In the genomic region with DNA sequence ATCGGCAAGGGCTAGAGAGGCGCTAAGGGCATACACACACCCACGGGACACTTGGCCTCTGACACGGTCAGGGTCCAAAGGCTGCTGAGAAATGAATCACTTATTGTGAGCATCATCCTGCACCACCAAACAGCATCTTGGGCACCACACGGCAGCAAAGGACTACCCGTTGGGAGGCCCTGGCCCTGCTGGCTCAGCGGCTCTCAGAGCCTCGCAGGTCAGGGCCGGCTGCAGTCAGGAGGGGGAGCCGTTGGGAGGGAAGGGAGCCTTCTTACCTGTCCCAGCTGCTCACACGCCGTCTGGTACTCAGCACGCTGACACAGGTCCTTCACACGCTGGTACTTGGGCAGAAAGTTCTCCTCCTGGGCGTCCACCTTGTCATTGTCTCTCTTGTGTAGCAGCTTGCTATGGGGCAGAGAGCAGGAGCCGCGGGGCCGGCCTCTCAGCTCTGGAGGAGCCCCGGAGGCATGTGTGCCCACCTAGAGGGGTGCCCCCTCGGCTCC, we compare ENCODE assay signal across 29 cellular contexts.
A peak's percentile ranks its signal among the peaks of the same experiment; 100 is the strongest.
DNase-seq lines count a peak whose midpoint lies in the region; TF ChIP-seq lines count a peak whose summit lies in the region.
"Had no signal": no experiment of that assay in that cellular context is flagged by ENCODE, and none has a peak within 500 bp of the region (broad histone marks: within the 10 kb centered on the region; RNA-seq: fewer than 3 reads in every experiment).

No MANE protein-coding gene starts in this region.

- no peak overlapping the region for H3K27ac ChIP-seq in Karpas-422 (ENCODE audit: low read length)
- no peak overlapping the region for H3K27ac ChIP-seq in SK-N-SH (ENCODE audit: low read depth in 2 of 2, low read length in 1 of 2)
- H3K27ac ChIP-seq: heart right ventricle, skin epidermis, upper lobe of left lung, VCaP had no signal

- TF ChIP-seq CTCF in glutamatergic neuron (IDR thresholded peaks at IDR 0.05; ENCODE audit: partially characterized antibody, unreplicated experiment), result no peak
- TF ChIP-seq CTCF in type B pancreatic cell (conservative IDR thresholded peaks at IDR 0.05), result peak; percentile 15
- no peak for TF ChIP-seq CTCF in BE2C (IDR thresholded peaks at IDR 0.05; ENCODE audit: low read depth, low read length)
- TF ChIP-seq CTCF in SK-N-SH (IDR thresholded peaks at IDR 0.05), result no peak

- H3K79me2 ChIP-seq in Karpas-422 (ENCODE audit: low read length), result no peaks in the 10 kb centered on the region
- no peaks in the 10 kb centered on the region for H3K79me2 ChIP-seq in SK-N-SH (ENCODE audit: insufficient read depth)

- H3K9ac ChIP-seq in Karpas-422 (ENCODE audit: low read length), result no peak overlapping the region
- no peak overlapping the region for H3K9ac ChIP-seq in SK-N-SH

- no peaks in the 10 kb centered on the region for H3F3A ChIP-seq in SK-N-SH (replicated peaks; ENCODE audit: insufficient read depth)

- H4K20me1 ChIP-seq in Karpas-422 (ENCODE audit: insufficient read depth, low read depth, low read length) (no peaks in the 10 kb centered on the region; the same call in 1 of the 2 replicates), SK-N-SH (ENCODE audit: insufficient read depth) (no peaks in the 10 kb centered on the region)

- peak; percentile 46 for DNase-seq in activated CD8-positive, alpha-beta memory T cell treated with anti-CD3 and anti-CD28 coated beads, Interleukin-2, amount 50 U/mL, for 48 hours
- DNase-seq in activated CD8-positive, alpha-beta memory T cell treated with anti-CD3 and anti-CD28 coated beads for 24 hours, result no peak
- DNase-seq in Karpas-422, result peak; percentile 54
- no peak for DNase-seq in glutamatergic neuron
- DNase-seq in type B pancreatic cell (ENCODE audit: extremely low spot score, unreplicated experiment), result no peak
- DNase-seq in BE2C, result no peak
- DNase-seq in SK-N-SH, result no peak
- no peak for DNase-seq in SHP77 treated with DMSO at 0.1 percent for 48 hours (lab: John Stamatoyannopoulos, UW)
- DNase-seq: activated CD4-positive, alpha-beta T cell treated with anti-CD3 and anti-CD28 coated beads, Interleukin-2, amount 50 U/mL, for 48 hours; activated gamma-delta T cell; activated naive CD8-positive, alpha-beta T cell treated with anti-CD3 and anti-CD28 coated beads, Interleukin-2, amount 50 U/mL, for 24 hours; DMS79 treated with DMSO at 0.1 percent for 48 hours; effector CD8-positive, alpha-beta T cell; erythroblast; HCEC 1CT; heart right ventricle; immature natural killer cell; midbrain; MV-4-11; natural killer cell; NCI-H1930; NCI-H345; OCI-M1; stimulated activated CD4-positive, alpha-beta T cell treated with anti-CD3 and anti-CD28 coated beads, Interleukin-2, amount 100 ng/mL, for 24 hours had no signal

- H3K9me3 ChIP-seq in Karpas-422 (ENCODE audit: low read length) (no peaks in the 10 kb centered on the region), BE2C (no peaks in the 10 kb centered on the region), SK-N-SH (no peaks in the 10 kb centered on the region)
- H3K9me3 ChIP-seq: upper lobe of left lung had no signal

- H3K4me3 ChIP-seq in Karpas-422 (ENCODE audit: low read length), result no peak overlapping the region
- no peak overlapping the region for H3K4me3 ChIP-seq in BE2C (ENCODE audit: low read depth, low read length)
- H3K4me3 ChIP-seq in SK-N-SH (ENCODE audit: low read depth in 2 of 2, low read length in 1 of 2), result no peak overlapping the region
- H3K4me3 ChIP-seq: heart right ventricle, skin epidermis, upper lobe of left lung had no signal

- H3K27me3 Mint-ChIP-seq in glutamatergic neuron (ENCODE audit: unreplicated experiment), result peaks cover 4% of the 10 kb centered on the region
- H3K27me3 Mint-ChIP-seq in type B pancreatic cell, result no peaks in the 10 kb centered on the region
- H3K27me3 Mint-ChIP-seq: activated naive CD8-positive, alpha-beta T cell treated with anti-CD3 and anti-CD28 coated beads, Interleukin-2, amount 50 U/mL, for 24 hours had no signal

- no peak for TF ChIP-seq RAD21 in SK-N-SH (IDR thresholded peaks at IDR 0.05; ENCODE audit: low read length)

- POLR2A ChIA-PET in SK-N-SH (lab: Yijun Ruan, JAX), result no interaction called here

- no peak for TF ChIP-seq EP300 in SK-N-SH (IDR thresholded peaks at IDR 0.05; ENCODE audit: borderline replicate concordance in 1 of 2, low read depth in 1 of 2, low read length in 1 of 2)

- H3K4me2 ChIP-seq in Karpas-422 (ENCODE audit: low read depth, low read length, poor library complexity, severe bottlenecking) (no peak overlapping the region), SK-N-SH (no peak overlapping the region)

- H3K4me1 Mint-ChIP-seq in glutamatergic neuron (ENCODE audit: low read depth, unreplicated experiment) (peaks cover 6% of the 10 kb centered on the region), type B pancreatic cell (ENCODE audit: unreplicated experiment) (peaks cover 6% of the 10 kb centered on the region)
- H3K4me1 Mint-ChIP-seq: activated naive CD8-positive, alpha-beta T cell treated with anti-CD3 and anti-CD28 coated beads, Interleukin-2, amount 50 U/mL, for 24 hours; brain had no signal

- no peaks in the 10 kb centered on the region for H3K36me3 Mint-ChIP-seq in glutamatergic neuron (ENCODE audit: unreplicated experiment)
- peaks cover 5% of the 10 kb centered on the region for H3K36me3 Mint-ChIP-seq in type B pancreatic cell
- H3K36me3 Mint-ChIP-seq: brain, immature natural killer cell, natural killer cell had no signal

- H3K9me3 Mint-ChIP-seq in glutamatergic neuron (ENCODE audit: unreplicated experiment) (peaks cover 4% of the 10 kb centered on the region), type B pancreatic cell (no peaks in the 10 kb centered on the region)
- H3K9me3 Mint-ChIP-seq: activated naive CD8-positive, alpha-beta T cell treated with anti-CD3 and anti-CD28 coated beads, Interleukin-2, amount 50 U/mL, for 24 hours; brain; immature natural killer cell; natural killer cell had no signal

- CTCF ChIA-PET in SK-N-SH (lab: Yijun Ruan, JAX), result interaction anchor here (1.2 to 24.9 kb wide), 7 partner anchors 13 to 947 kb away, joined by 3 to 437 read pairs (median 36); no protein-coding TSS in a partner anchor

- H2AFZ ChIP-seq in Karpas-422 (ENCODE audit: low read length) (no peak overlapping the region), SK-N-SH (ENCODE audit: low read depth) (no peak overlapping the region)

- H3K4me3 Mint-ChIP-seq in glutamatergic neuron (ENCODE audit: unreplicated experiment) (no peak overlapping the region), type B pancreatic cell (no peak overlapping the region)
- H3K4me3 Mint-ChIP-seq: activated naive CD8-positive, alpha-beta T cell treated with anti-CD3 and anti-CD28 coated beads, Interleukin-2, amount 50 U/mL, for 24 hours; B cell; brain; immature natural killer cell; natural killer cell had no signal

- H3K27me3 ChIP-seq in Karpas-422 (ENCODE audit: low read length), result no peaks in the 10 kb centered on the region
- H3K27me3 ChIP-seq in BE2C, result no peaks in the 10 kb centered on the region
- no peaks in the 10 kb centered on the region for H3K27me3 ChIP-seq in SK-N-SH (ENCODE audit: insufficient read depth)
- H3K27me3 ChIP-seq: heart right ventricle, upper lobe of left lung had no signal

- H3K27ac Mint-ChIP-seq in glutamatergic neuron (ENCODE audit: unreplicated experiment), result peak overlapping the region; percentile 55
- H3K27ac Mint-ChIP-seq in type B pancreatic cell, result peak overlapping the region; percentile 26
- H3K27ac Mint-ChIP-seq: activated naive CD8-positive, alpha-beta T cell treated with anti-CD3 and anti-CD28 coated beads, Interleukin-2, amount 50 U/mL, for 24 hours; B cell; immature natural killer cell; natural killer cell had no signal

- no peaks in the 10 kb centered on the region for H3K36me3 ChIP-seq in Karpas-422 (ENCODE audit: insufficient read depth, low read length)
- peaks cover 8% of the 10 kb centered on the region for H3K36me3 ChIP-seq in BE2C
- H3K36me3 ChIP-seq in SK-N-SH (replicated peaks in 1 of 2; ENCODE audit: control insufficient read depth in 1 of 2, insufficient read depth in 2 of 2, low read length in 1 of 2), result peaks cover 0 to 5% of the 10 kb centered on the region in 2 experiments
- H3K36me3 ChIP-seq: upper lobe of left lung had no signal

- H3K9me2 ChIP-seq in Karpas-422 (replicated peaks; ENCODE audit: insufficient read depth, low read length), result no peaks in the 10 kb centered on the region
- H3K9me2 ChIP-seq in SK-N-SH, result no peaks in the 10 kb centered on the region

- H3K4me1 ChIP-seq in Karpas-422 (ENCODE audit: low read length), result no peaks in the 10 kb centered on the region
- H3K4me1 ChIP-seq in BE2C, result no peaks in the 10 kb centered on the region
- no peaks in the 10 kb centered on the region; a peak in 1 of 4 replicates for H3K4me1 ChIP-seq in SK-N-SH (ENCODE audit: control insufficient read depth in 1 of 2, insufficient read depth in 2 of 2, low read depth in 1 of 2, low read length in 1 of 2)

- 87% methylated on average over 10 of the region's 20 CpGs for WGBS in SK-N-SH (ENCODE audit: low lambda C conversion rate)

TF ChIP-seq in SK-N-SH, 30 proteins besides CTCF, POLR2A, EP300 and RAD21:
- TF ChIP-seq CHD2 (IDR thresholded peaks at IDR 0.05; ENCODE audit: low read length, partially characterized antibody) (no peak), EZH2phosphoT487 (IDR thresholded peaks at IDR 0.05; ENCODE audit: borderline replicate concordance, low read depth) (no peak), YY1 (IDR thresholded peaks at IDR 0.05; ENCODE audit: low read depth) (no peak)
- TF ChIP-seq, protein P1, sequence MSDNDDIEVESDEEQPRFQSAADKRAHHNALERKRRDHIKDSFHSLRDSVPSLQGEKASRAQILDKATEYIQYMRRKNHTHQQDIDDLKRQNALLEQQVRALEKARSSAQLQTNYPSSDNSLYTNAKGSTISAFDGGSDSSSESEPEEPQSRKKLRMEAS (IDR thresholded peaks at IDR 0.05; ENCODE audit: low read depth), result no peak

Comparison
In these comparisons a context has a peak if more than half of its experiments do, and no peak if none do; other contexts are left out.
1. DNase-seq: peak in activated CD8-positive, alpha-beta memory T cell treated with anti-CD3 and anti-CD28 coated beads, Interleukin-2, amount 50 U/mL, for 48 hours (single experiment) and Karpas-422 (single experiment); none in activated CD8-positive, alpha-beta memory T cell treated with anti-CD3 and anti-CD28 coated beads for 24 hours (single experiment), glutamatergic neuron (single experiment), type B pancreatic cell (single experiment), BE2C (single experiment), SK-N-SH (single experiment) and SHP77 treated with DMSO at 0.1 percent for 48 hours (single experiment).